In the genomic region with DNA sequence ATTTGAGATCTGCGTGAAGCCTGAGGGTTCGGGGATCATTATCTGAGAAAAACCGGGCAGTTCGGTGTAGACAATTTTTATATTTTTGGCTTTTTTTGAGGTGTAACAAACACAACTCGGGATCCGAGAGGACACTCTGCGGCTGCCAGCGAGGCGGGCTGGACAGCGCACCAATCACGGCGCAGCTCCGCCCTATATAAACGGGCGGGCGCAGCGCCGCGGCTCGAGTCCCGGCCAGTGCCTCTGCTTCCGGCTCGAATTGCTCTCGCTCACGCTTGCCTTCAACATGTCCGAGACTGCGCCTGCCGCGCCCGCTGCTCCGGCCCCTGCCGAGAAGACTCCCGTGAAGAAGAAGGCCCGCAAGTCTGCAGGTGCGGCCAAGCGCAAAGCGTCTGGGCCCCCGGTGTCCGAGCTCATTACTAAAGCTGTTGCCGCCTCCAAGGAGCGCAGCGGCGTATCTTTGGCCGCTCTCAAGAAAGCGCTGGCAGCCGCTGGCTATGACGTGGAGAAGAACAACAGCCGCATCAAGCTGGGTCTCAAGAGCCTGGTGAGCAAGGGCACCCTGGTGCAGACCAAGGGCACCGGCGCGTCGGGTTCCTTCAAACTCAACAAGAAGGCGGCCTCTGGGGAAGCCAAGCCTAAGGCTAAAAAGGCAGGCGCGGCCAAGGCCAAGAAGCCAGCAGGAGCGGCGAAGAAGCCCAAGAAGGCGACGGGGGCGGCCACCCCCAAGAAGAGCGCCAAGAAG, we compare ENCODE assay signal across 8 cellular contexts.
A peak's percentile ranks its signal among the peaks of the same experiment; 100 is the strongest.
DNase-seq lines count a peak whose midpoint lies in the region; ATAC-seq and TF ChIP-seq lines count a peak whose summit lies in the region.

No MANE protein-coding gene starts in this region.

- H3K4me1 ChIP-seq in upper lobe of left lung, result peaks cover 13 to 27% (median 20%) of the 10 kb centered on the region in 4 donors

- ATAC-seq in HG02623 (IDR thresholded peaks at IDR 0.05; ENCODE audit: unreplicated experiment) (peak; percentile 43), left cardiac atrium (peak; percentile 85 to 86), upper lobe of left lung (ENCODE audit: low FRiP score in 2 of 2) (peak; percentile 92 to 93)

- TF ChIP-seq POLR2A in GM10847 (IDR thresholded peaks at IDR 0.05; ENCODE audit: extremely low read depth, insufficient read length) (peak; percentile 100), upper lobe of left lung (IDR thresholded peaks at IDR 0.05) (peak; percentile 97 to 100 (median 100))

- intact Hi-C loops in left cardiac atrium (cut with DNase I) (loop anchor here in 1 of 2 donors (5.0 kb wide), 1 partner anchor 46 kb away; a partner anchor contains a TSS), posterior vena cava (cut with DNase I) (no loop called here)

- peak in 3 of 6 experiments; percentile 7 to 19 (median 17) for TF ChIP-seq CTCF in upper lobe of left lung (IDR thresholded peaks at IDR 0.05)

- 0 to 1% methylated on average over 22 to 54 of the region's 61 CpGs for WGBS in upper lobe of left lung, 2 donors

- peak in 2 of 4 donors; percentile 39 to 96 for TF ChIP-seq EP300 in upper lobe of left lung (IDR thresholded peaks at IDR 0.05)

- no peaks in the 10 kb centered on the region for H3K9me3 ChIP-seq in upper lobe of left lung

- peak overlapping the region; percentile 64 to 88 (median 72) for H3K4me3 ChIP-seq in upper lobe of left lung

- DNase-seq in NCI-H1105 (lab: John Stamatoyannopoulos, UW), result peak; percentile 86
- peak; percentile 71 for DNase-seq in T follicular helper cell (ENCODE audit: low read depth)
- DNase-seq in amniotic epithelial cell (ENCODE audit: low read depth), result peak; percentile 82
- DNase-seq in left cardiac atrium, result peak; percentile 93
- peak; percentile 98 for DNase-seq in posterior vena cava (ENCODE audit: low spot score)
- DNase-seq in upper lobe of left lung, result peak; percentile 92 to 98

- H3K36me3 ChIP-seq in upper lobe of left lung, result no peaks in the 10 kb centered on the region

- H3K27me3 ChIP-seq in upper lobe of left lung, result no peaks in the 10 kb centered on the region

- H3K27ac ChIP-seq in upper lobe of left lung, result peak overlapping the region; percentile 90 to 98 (median 94)

Comparison
In these comparisons a context has a peak if more than half of its experiments do, and no peak if none do; other contexts are left out.
1. Peak in every context shown above with its lines: DNase-seq, ATAC-seq, H3K4me3 ChIP-seq and H3K27ac ChIP-seq.